8 cellular contexts compared by ENCODE assay signal in genomic region chr14:56579345-56580316, GRCh38. TPM values are rescaled to one million over a fixed set of nuclear protein-coding genes. Genes with fewer than 3 reads are reported as not detected.
DNase-seq lines count a peak whose midpoint lies in the region; ATAC-seq and FAIRE-seq lines count a peak whose summit lies in the region.

Gene TMEM260, plus strand, starts transcription at chr14:56579798. Its CDS starts 117 bp downstream, at chr14:56579915.

- peaks cover 6% of the 10 kb centered on the region for H3K4me1 ChIP-seq in mesodermal cell (ENCODE audit: control insufficient read depth, insufficient read depth, low read length, poor library complexity, severe bottlenecking)

- H3K9me3 ChIP-seq in mesodermal cell (ENCODE audit: control insufficient read depth, low read length), result no peaks in the 10 kb centered on the region

- FAIRE-seq in endometrium (lab: Jason Lieb, UNC), result peak; percentile 83

- H3K27ac ChIP-seq in mesodermal cell (ENCODE audit: low read depth, low read length, severe bottlenecking), result peak within 1 kb of the TSS; percentile 91

- peak; percentile 82 for ATAC-seq in GM21381 (IDR thresholded peaks at IDR 0.05; ENCODE audit: unreplicated experiment)

- H3K36me3 ChIP-seq in mesodermal cell (ENCODE audit: control insufficient read depth, insufficient read depth, low read length), result no peaks in the 10 kb centered on the region

- H3K4me3 ChIP-seq in mesodermal cell (ENCODE audit: extremely low read depth, insufficient read depth, low read length, poor library complexity, severe bottlenecking), result peak within 1 kb of the TSS; percentile 86

- 1% methylated on average over 35 to 45 of the region's 64 CpGs for WGBS in mesodermal cell (ENCODE audit: insufficient coverage in 2 of 2), 2 experiments

- DNase-seq in D341Med (ENCODE audit: low spot score) (peak; percentile 93), HUDEP-2 (lab: John Stamatoyannopoulos, UW; ENCODE audit: unreplicated experiment in 76 of 76) (peak in 74 of 76 experiments; percentile 15 to 90 (median 76)), NOMO-1 treated with dmso at 0.1 percent for 144 hours (lab: John Stamatoyannopoulos, UW; ENCODE audit: unreplicated experiment) (peak; percentile 71)
- peak; percentile 66 for DNase-seq in activated CD8-positive, alpha-beta memory T cell treated with anti-CD3 and anti-CD28 coated beads, Interleukin-2, amount 50 U/mL, for 1 hour (ENCODE audit: extremely low read depth)
- DNase-seq in stimulated activated CD8-positive, alpha-beta memory T cell treated with anti-CD3 and anti-CD28 coated beads, Interleukin-15, amount 100 ng/mL, for 4 hours (ENCODE audit: low read depth in 2 of 2), result peak; percentile 79

RNA-seq across cellular contexts. Expression of gene TMEM260, which starts in this region (rescaled TPM):
- polyA plus RNA-seq in mesodermal cell (2013, experiment 1 of 2), result 16.6 TPM
- polyA plus RNA-seq in mesodermal cell (2013, experiment 2 of 2), result 12.9 TPM

Comparison
In these comparisons a context has a peak if more than half of its experiments do, and no peak if none do; other contexts are left out.
1. Peak in every context shown above with its lines: DNase-seq, ATAC-seq, H3K4me3 ChIP-seq and H3K27ac ChIP-seq.